ENCODE assay signal across 1 cellular context in genomic region chr3:120908030-120908802, GRCh38.
A peak's percentile ranks its signal among the peaks of the same experiment; 100 is the strongest.
TF ChIP-seq lines count a peak whose summit lies in the region.

Gene STXBP5L (plus strand): TSS chr3:120908205. CDS start chr3:120909579, 1,374 bp downstream.

TF ChIP-seq in HepG2, 621 proteins besides CTCF, POLR2A, EP300 and RAD21 (continued from another document and continues in another):
- TF ChIP-seq MAX (IDR thresholded peaks at IDR 0.05), result peak; percentile 17; the same call in 1 of the 2 replicates
- TF ChIP-seq ZNF441 (CRISPR knock-in tag; IDR thresholded peaks at IDR 0.05; ENCODE audit: borderline replicate concordance), result 0 out of 2 replicates have a peak, but pooled peaks have one; percentile 44
- TF ChIP-seq YEATS4 (CRISPR knock-in tag; IDR thresholded peaks at IDR 0.05; ENCODE audit: borderline replicate concordance), result 0 out of 2 replicates have a peak, but pooled peaks have one; percentile 36
- peak; percentile 29; the same call in 1 of the 2 replicates for TF ChIP-seq IKZF5 (CRISPR knock-in tag; IDR thresholded peaks at IDR 0.05)
- TF ChIP-seq NR2F2 (IDR thresholded peaks at IDR 0.05; ENCODE audit: borderline replicate concordance, low read depth), result no peak
- peak; percentile 28; the same call in 1 of the 2 replicates for TF ChIP-seq MEIS1 (CRISPR knock-in tag; IDR thresholded peaks at IDR 0.05; ENCODE audit: borderline replicate concordance)
- TF ChIP-seq ZBTB20 (CRISPR knock-in tag; IDR thresholded peaks at IDR 0.05; ENCODE audit: borderline replicate concordance, low read depth), result no peak
- TF ChIP-seq KLF6 (CRISPR knock-in tag; IDR thresholded peaks at IDR 0.05), result 0 out of 2 replicates have a peak, but pooled peaks have one; percentile 26
- peak; percentile 82 for TF ChIP-seq WIZ (CRISPR knock-in tag; IDR thresholded peaks at IDR 0.05)
- no peak for TF ChIP-seq ZNF326 (CRISPR knock-in tag; IDR thresholded peaks at IDR 0.05; ENCODE audit: borderline replicate concordance)
- TF ChIP-seq REST (IDR thresholded peaks at IDR 0.05; ENCODE audit: borderline replicate concordance in 1 of 2, low read depth in 1 of 2, low read length in 2 of 2), result peak in 1 of 2 experiments; percentile 96
- 0 out of 2 replicates have a peak, but pooled peaks have one; percentile 29 for TF ChIP-seq HNRNPL (IDR thresholded peaks at IDR 0.05; ENCODE audit: low read depth, low read length)
- 0 out of 2 replicates have a peak, but pooled peaks have one; percentile 40 for TF ChIP-seq ZNF224 (CRISPR knock-in tag; IDR thresholded peaks at IDR 0.05)
- no peak for TF ChIP-seq ZFP36L2 (CRISPR knock-in tag; IDR thresholded peaks at IDR 0.05)
- peak; percentile 96 for TF ChIP-seq MIER2 (CRISPR knock-in tag; IDR thresholded peaks at IDR 0.05)
- TF ChIP-seq GMEB2 (CRISPR knock-in tag; IDR thresholded peaks at IDR 0.05; ENCODE audit: low read depth), result no peak
- TF ChIP-seq PTBP1 (IDR thresholded peaks at IDR 0.05; ENCODE audit: low read depth, low read length, poor library complexity, severe bottlenecking), result peak; percentile 83
- TF ChIP-seq SP1 (IDR thresholded peaks at IDR 0.05), result no peak
- peak; percentile 88 for TF ChIP-seq SP1 (CRISPR knock-in tag; IDR thresholded peaks at IDR 0.05)
- TF ChIP-seq ZFP41 (CRISPR knock-in tag; IDR thresholded peaks at IDR 0.05; ENCODE audit: borderline replicate concordance), result no peak
- peak; percentile 93 for TF ChIP-seq HNRNPK (IDR thresholded peaks at IDR 0.05; ENCODE audit: low read depth, low read length, poor library complexity, severe bottlenecking)
- TF ChIP-seq GABPB1 (CRISPR knock-in tag; IDR thresholded peaks at IDR 0.05), result peak; percentile 53; the same call in 1 of the 2 replicates
- TF ChIP-seq CENPT (CRISPR knock-in tag; IDR thresholded peaks at IDR 0.05; ENCODE audit: low read depth), result no peak
- TF ChIP-seq ZGPAT (CRISPR knock-in tag; IDR thresholded peaks at IDR 0.05), result peak; percentile 64; the same call in 1 of the 2 replicates
- TF ChIP-seq NR2C2 (CRISPR knock-in tag; IDR thresholded peaks at IDR 0.05; ENCODE audit: borderline replicate concordance), result no peak
- no peak for TF ChIP-seq PLSCR1 (CRISPR knock-in tag; IDR thresholded peaks at IDR 0.05; ENCODE audit: borderline replicate concordance)
- TF ChIP-seq ZNF709 (CRISPR knock-in tag; IDR thresholded peaks at IDR 0.05), result peak; percentile 38; the same call in 1 of the 2 replicates
- peak; percentile 29; the same call in 1 of the 2 replicates for TF ChIP-seq ZFP91 (CRISPR knock-in tag; IDR thresholded peaks at IDR 0.05; ENCODE audit: borderline replicate concordance)
- peak; percentile 66; the same call in 1 of the 2 replicates for TF ChIP-seq MXD3 (CRISPR knock-in tag; IDR thresholded peaks at IDR 0.05)
- no peak for TF ChIP-seq ATF1 (CRISPR knock-in tag; IDR thresholded peaks at IDR 0.05)
- no peak for TF ChIP-seq ZNF318 (CRISPR knock-in tag; IDR thresholded peaks at IDR 0.05)
- TF ChIP-seq CBX2 (IDR thresholded peaks at IDR 0.05; ENCODE audit: low read depth, low read length), result no peak
- peak; percentile 76; the same call in 1 of the 2 replicates for TF ChIP-seq CBX2 (CRISPR knock-in tag; IDR thresholded peaks at IDR 0.05; ENCODE audit: low read depth)
